Comparison of ENCODE assay signal across 2 cellular contexts in the genomic region with DNA sequence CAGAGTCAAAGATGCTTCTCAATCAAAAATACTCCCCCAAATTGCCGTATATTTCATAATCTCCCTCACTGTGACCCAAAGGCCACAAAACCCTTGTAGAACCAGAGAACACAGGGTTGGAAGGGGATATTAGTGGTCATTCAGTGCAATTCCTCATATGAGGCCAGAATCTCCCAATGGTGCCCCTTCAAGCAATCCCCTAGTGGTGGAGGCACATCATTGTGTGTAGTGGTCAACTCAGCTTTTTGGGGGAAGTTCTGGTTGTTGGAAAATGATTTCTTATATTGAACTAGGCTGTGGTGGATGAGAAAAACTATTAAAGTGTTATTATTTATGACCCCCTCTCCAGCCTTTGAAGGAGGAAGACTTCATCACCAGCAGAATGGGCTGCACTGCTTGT.
TF ChIP-seq lines count a peak whose summit lies in the region.

No MANE protein-coding gene starts in this region.

TF ChIP-seq in SK-N-SH, 30 proteins besides CTCF, POLR2A, EP300 and RAD21 (continued from another document):
- TF ChIP-seq, protein P1, sequence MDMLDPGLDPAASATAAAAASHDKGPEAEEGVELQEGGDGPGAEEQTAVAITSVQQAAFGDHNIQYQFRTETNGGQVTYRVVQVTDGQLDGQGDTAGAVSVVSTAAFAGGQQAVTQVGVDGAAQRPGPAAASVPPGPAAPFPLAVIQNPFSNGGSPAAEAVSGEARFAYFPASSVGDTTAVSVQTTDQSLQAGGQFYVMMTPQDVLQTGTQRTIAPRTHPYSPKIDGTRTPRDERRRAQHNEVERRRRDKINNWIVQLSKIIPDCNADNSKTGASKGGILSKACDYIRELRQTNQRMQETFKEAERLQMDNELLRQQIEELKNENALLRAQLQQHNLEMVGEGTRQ (IDR thresholded peaks at IDR 0.05; ENCODE audit: borderline replicate concordance, low read depth, low read length), result no peak
- TF ChIP-seq ELF1 (IDR thresholded peaks at IDR 0.05), result no peak
- TF ChIP-seq REST (IDR thresholded peaks at IDR 0.05; ENCODE audit: low read depth, low read length), result no peak
- no peak for TF ChIP-seq GABPA (IDR thresholded peaks at IDR 0.05; ENCODE audit: low read depth)
- no peak for TF ChIP-seq NFIC (IDR thresholded peaks at IDR 0.05; ENCODE audit: borderline replicate concordance)
- no peak for TF ChIP-seq RFX5 (IDR thresholded peaks at IDR 0.05; ENCODE audit: low read length)
- TF ChIP-seq NRF1 (IDR thresholded peaks at IDR 0.05; ENCODE audit: low read depth, low read length), result no peak
- no peak for TF ChIP-seq EZH2phosphoT487 (IDR thresholded peaks at IDR 0.05; ENCODE audit: borderline replicate concordance, low read depth)
- no peak for TF ChIP-seq FOXM1 (IDR thresholded peaks at IDR 0.05; ENCODE audit: low read depth)
- TF ChIP-seq POLR2AphosphoS5 (IDR thresholded peaks at IDR 0.05; ENCODE audit: low read depth, low read length), result no peak
- no peak for TF ChIP-seq RCOR1 (IDR thresholded peaks at IDR 0.05; ENCODE audit: low read length)
- TF ChIP-seq FOXJ3 (CRISPR knock-in tag; IDR thresholded peaks at IDR 0.05), result no peak
- TF ChIP-seq GATA2 (CRISPR knock-in tag; IDR thresholded peaks at IDR 0.05), result no peak

TF ChIP-seq in SK-N-SH treated with all-trans-retinoic acid at 6 μM for 48 hours, 23 proteins besides CTCF, POLR2A, EP300 and RAD21 (continued from another document):
- no peak for TF ChIP-seq CSRNP3 (CRISPR knock-in tag; IDR thresholded peaks at IDR 0.05)
